Comparison of ENCODE assay signal across 22 cellular contexts in genomic region chr3:20739814-20740213, GRCh38.
DNase-seq lines count a peak whose midpoint lies in the region; FAIRE-seq and TF ChIP-seq lines count a peak whose summit lies in the region.
"Had no signal": no experiment of that assay in that cellular context is flagged by ENCODE, and none has a peak within 500 bp of the region (broad histone marks: within the 10 kb centered on the region; RNA-seq: fewer than 3 reads in every experiment).

No MANE protein-coding gene starts in this region.

- H3K9ac ChIP-seq in endothelial cell of umbilical vein (replicated peaks; ENCODE audit: extremely low read depth, insufficient read depth, low read length) = no peak overlapping the region

- no peak overlapping the region for H3K4me3 Mint-ChIP-seq in progenitor cell of endocrine pancreas (ENCODE audit: low read depth)
- H3K4me3 Mint-ChIP-seq: activated naive CD4-positive, alpha-beta T cell treated with anti-CD3 and anti-CD28 coated beads for 36 hours; CD4-positive, CD25-positive, alpha-beta regulatory T cell had no signal

- TF ChIP-seq POLR2A in endothelial cell of umbilical vein (IDR thresholded peaks at IDR 0.05; ENCODE audit: low read depth, low read length) = no peak

- no peak overlapping the region for H3K4me2 ChIP-seq in endothelial cell of umbilical vein (ENCODE audit: insufficient read depth, low read length)

- peaks cover 39% of the 10 kb centered on the region for H3K4me1 Mint-ChIP-seq in progenitor cell of endocrine pancreas (ENCODE audit: low read depth)
- H3K4me1 Mint-ChIP-seq: CD4-positive, CD25-positive, alpha-beta regulatory T cell had no signal

- no peak for TF ChIP-seq CTCF in endothelial cell of umbilical vein (IDR thresholded peaks at IDR 0.05; ENCODE audit: extremely low read depth in 1 of 2, insufficient read depth in 1 of 2, low read depth in 1 of 2, low read length in 2 of 2)
- TF ChIP-seq CTCF in progenitor cell of endocrine pancreas (IDR thresholded peaks at IDR 0.05; ENCODE audit: unreplicated experiment) = no peak
- no peak for TF ChIP-seq CTCF in dorsolateral prefrontal cortex (IDR thresholded peaks at IDR 0.05 in 54 of 56, conservative IDR thresholded peaks at IDR 0.05 in 2 of 56; ENCODE audit: low read depth in 1 of 56, partially characterized antibody in 56 of 56)

- H3K36me3 ChIP-seq in endothelial cell of umbilical vein (ENCODE audit: control insufficient read depth in 2 of 2, extremely low read depth in 1 of 2, insufficient read depth in 2 of 2, low read length in 2 of 2) = no peaks in the 10 kb centered on the region
- H3K36me3 ChIP-seq: spleen, stomach had no signal

- H3K9me3 ChIP-seq in endothelial cell of umbilical vein (replicated peaks; ENCODE audit: control insufficient read depth, insufficient read depth, low read length) = no peaks in the 10 kb centered on the region
- H3K9me3 ChIP-seq: spleen, stomach had no signal

- H3K27me3 ChIP-seq in endothelial cell of umbilical vein (ENCODE audit: control insufficient read depth in 2 of 2, insufficient read depth in 2 of 2, low read length in 2 of 2) = no peaks in the 10 kb centered on the region
- H3K27me3 ChIP-seq in dorsolateral prefrontal cortex = no peaks in the 10 kb centered on the region
- H3K27me3 ChIP-seq: spleen, stomach had no signal

- H3K36me3 Mint-ChIP-seq in progenitor cell of endocrine pancreas (ENCODE audit: insufficient read depth) = no peaks in the 10 kb centered on the region
- H3K36me3 Mint-ChIP-seq: CD4-positive, CD25-positive, alpha-beta regulatory T cell had no signal

- dilution Hi-C loops in endothelial cell of umbilical vein (cut with MboI; ENCODE audit: extremely low pct_ligation_motif_present, low sequenced_read_pairs) = no loop called here

- no peak for FAIRE-seq in endothelial cell of umbilical vein (lab: Jason Lieb, UNC)
- FAIRE-seq: bronchial epithelial cell, islet of Langerhans had no signal

- H3K79me2 ChIP-seq in endothelial cell of umbilical vein (ENCODE audit: control insufficient read depth, insufficient read depth, low read length) = no peaks in the 10 kb centered on the region

- H3K4me3 ChIP-seq in endothelial cell of umbilical vein (replicated peaks in 1 of 3; ENCODE audit: insufficient read depth in 1 of 3, low read depth in 1 of 3, low read length in 3 of 3) (no peak overlapping the region), dorsolateral prefrontal cortex (no peak overlapping the region)
- H3K4me3 ChIP-seq: spleen, stomach had no signal

- H4K20me1 ChIP-seq in endothelial cell of umbilical vein (replicated peaks; ENCODE audit: control insufficient read depth, extremely low read depth, insufficient read depth, low read length) = no peaks in the 10 kb centered on the region

- peak overlapping the region; percentile 46 for H3K27ac Mint-ChIP-seq in progenitor cell of endocrine pancreas
- H3K27ac Mint-ChIP-seq: activated naive CD4-positive, alpha-beta T cell treated with anti-CD3 and anti-CD28 coated beads for 36 hours; CD4-positive, CD25-positive, alpha-beta regulatory T cell had no signal

- H3K9me1 ChIP-seq in endothelial cell of umbilical vein (replicated peaks; ENCODE audit: control insufficient read depth, extremely low read depth, insufficient read depth, low read length) = no peaks in the 10 kb centered on the region

- DNase-seq in DMS 273 (lab: John Stamatoyannopoulos, UW; ENCODE audit: unreplicated experiment) (peak; percentile 30), DMS 273 treated with DMSO at 0.1 percent for 48 hours (lab: John Stamatoyannopoulos, UW) (no peak), NCI-H774 (lab: John Stamatoyannopoulos, UW) (peak; percentile 2), endothelial cell of umbilical vein (ENCODE audit: low read depth, low spot score) (peak; percentile 1), progenitor cell of endocrine pancreas (ENCODE audit: low spot score, unreplicated experiment) (no peak), NCI-H187 treated with DMSO at 0.1 percent for 48 hours (lab: John Stamatoyannopoulos, UW) (no peak), dorsolateral prefrontal cortex (no peak)
- no peak for DNase-seq in activated T-cell treated with anti-CD3 and anti-CD28 coated beads, Interleukin-2, amount 50 U/mL, for 1 hour
- DNase-seq: activated CD4-positive, alpha-beta T cell treated with anti-CD3 and anti-CD28 coated beads for 1 hour; activated CD8-positive, alpha-beta memory T cell treated with anti-CD3 and anti-CD28 coated beads, Interleukin-2, amount 50 U/mL, for 48 hours; activated naive CD4-positive, alpha-beta T cell treated with anti-CD3 and anti-CD28 coated beads for 36 hours; CD4-positive, CD25-positive, alpha-beta regulatory T cell; effector memory CD4-positive, alpha-beta T cell; Karpas-422; NCI-H1930; NCI-H526; occipital lobe; spleen; stomach had no signal

- intact Hi-C loops in endothelial cell of umbilical vein (cut with micrococcal nuclease) = loop anchor here (2.0 to 5.0 kb wide), 3 partner anchors 228 to 513 kb away; no protein-coding TSS in a partner anchor
- intact Hi-C loops in dorsolateral prefrontal cortex (cut with DNase I) = no loop called here

- no peaks in the 10 kb centered on the region for H3K9me3 Mint-ChIP-seq in progenitor cell of endocrine pancreas (ENCODE audit: low read depth)

- H3K4me1 ChIP-seq in endothelial cell of umbilical vein (ENCODE audit: control insufficient read depth, extremely low read depth, insufficient read depth, low read length) = no peaks in the 10 kb centered on the region
- H3K4me1 ChIP-seq: spleen, stomach had no signal

- POLR2A ChIA-PET in endothelial cell of umbilical vein (lab: Charles Lee) = no interaction called here

- CTCF ChIA-PET in endothelial cell of umbilical vein (lab: Charles Lee) = interaction anchor here (0.7 to 0.8 kb wide), 2 partner anchors 228 to 398 kb away, joined by 3 read pairs; no protein-coding TSS in a partner anchor

- no TSS peak for BruUV-seq in endothelial cell of umbilical vein (replicated peaks; lab: Mats Ljungman, UMichigan)

- H2AFZ ChIP-seq in endothelial cell of umbilical vein (ENCODE audit: low read depth, low read length) = no peak overlapping the region

- H3K27ac ChIP-seq in endothelial cell of umbilical vein (ENCODE audit: insufficient read depth, low read depth, low read length) = no peak overlapping the region
- H3K27ac ChIP-seq in dorsolateral prefrontal cortex = no peak overlapping the region
- H3K27ac ChIP-seq: 22Rv1, spleen, stomach had no signal

- H3K27me3 Mint-ChIP-seq in progenitor cell of endocrine pancreas = no peaks in the 10 kb centered on the region
- H3K27me3 Mint-ChIP-seq: CD4-positive, CD25-positive, alpha-beta regulatory T cell had no signal

TF ChIP-seq in endothelial cell of umbilical vein, 7 proteins besides CTCF, POLR2A, EP300 and RAD21:
- no peak for TF ChIP-seq MYC (IDR thresholded peaks at IDR 0.05; ENCODE audit: low read depth, low read length)
- no peak for TF ChIP-seq POLR2AphosphoS5 (IDR thresholded peaks at IDR 0.05; ENCODE audit: insufficient read depth, low read depth, low read length)
- no peak for TF ChIP-seq EZH2 (IDR thresholded peaks at IDR 0.05; ENCODE audit: borderline replicate concordance, low read depth, low read length, severe bottlenecking)
- no peak for TF ChIP-seq MAX (IDR thresholded peaks at IDR 0.05; ENCODE audit: insufficient read depth, insufficient read length)
- TF ChIP-seq GATA2 (IDR thresholded peaks at IDR 0.05; ENCODE audit: insufficient read depth, insufficient read length, low read depth, low read length) = no peak
- no peak for TF ChIP-seq FOS (IDR thresholded peaks at IDR 0.05; ENCODE audit: borderline replicate concordance, insufficient read depth, low read length)
- TF ChIP-seq JUN (IDR thresholded peaks at IDR 0.05; ENCODE audit: borderline replicate concordance, insufficient read depth, insufficient read length, low read depth) = no peak

Comparison
In these comparisons a context has a peak if more than half of its experiments do, and no peak if none do; other contexts are left out.
1. DNase-seq: peak in DMS 273 (single experiment), NCI-H774 (single experiment) and endothelial cell of umbilical vein (single experiment); none in DMS 273 treated with DMSO at 0.1 percent for 48 hours (single experiment), progenitor cell of endocrine pancreas (single experiment), NCI-H187 treated with DMSO at 0.1 percent for 48 hours (single experiment), activated T-cell treated with anti-CD3 and anti-CD28 coated beads, Interleukin-2, amount 50 U/mL, for 1 hour (single experiment) and dorsolateral prefrontal cortex (0 of 10).